In genomic region chr2:126774761-126775160, GRCh38 we compare ENCODE assay signal across 31 cellular contexts.
"Had no signal": no experiment of that assay in that cellular context is flagged by ENCODE, and none has a peak within 500 bp of the region (broad histone marks: within the 10 kb centered on the region; RNA-seq: fewer than 3 reads in every experiment).

No MANE protein-coding gene starts in this region.

- H3K4me3 ChIP-seq: body of pancreas, cardiac muscle cell, colonic mucosa, gastroesophageal sphincter, hepatocyte, right lobe of liver, skin epidermis had no signal

- ATAC-seq: activated naive CD4-positive, alpha-beta T cell treated with anti-CD3 and anti-CD28 coated beads, Interleukin-2, amount 50 U/mL, for 72 hours; activated T-cell treated with anti-CD3 and anti-CD28 coated beads, Interleukin-2, amount 50 U/mL, for 4 hours; activated T-helper 17 cell treated with anti-CD3 and anti-CD28 coated beads, Interleukin-2, amount 50 U/mL, for 72 hours; body of pancreas; gastroesophageal sphincter; left cardiac atrium; left ventricle myocardium superior; right lobe of liver; stimulated activated memory B cell treated with anti-CD40 and anti-IgM and Interleukin-4, amounts not matched to agents 10 μg/mL and 1 μg/mL and 100 μg/mL, for 72 hours; stimulated activated naive CD8-positive, alpha-beta T cell treated with anti-CD3 and anti-CD28 coated beads, Interleukin-15, amount 100 ng/mL, for 72 hours had no signal

- H3K36me3 Mint-ChIP-seq: activated CD4-positive, alpha-beta memory T cell treated with anti-CD3 and anti-CD28 coated beads for 36 hours; activated naive CD4-positive, alpha-beta T cell treated with anti-CD3 and anti-CD28 coated beads, Interleukin-2, amount 50 U/mL, for 72 hours; naive B cell; stimulated activated memory B cell treated with anti-CD40 and anti-IgM and Interleukin-4, amounts not matched to agents 10 μg/mL and 1 μg/mL and 100 μg/mL, for 72 hours had no signal

- H3K27me3 Mint-ChIP-seq: activated CD4-positive, alpha-beta memory T cell treated with anti-CD3 and anti-CD28 coated beads for 36 hours; activated T-helper 17 cell treated with anti-CD3 and anti-CD28 coated beads, Interleukin-2, amount 50 U/mL, for 72 hours; stimulated activated naive CD8-positive, alpha-beta T cell treated with anti-CD3 and anti-CD28 coated beads, Interleukin-15, amount 100 ng/mL, for 72 hours had no signal

- H3K27me3 ChIP-seq: body of pancreas, colonic mucosa, gastroesophageal sphincter, right lobe of liver had no signal

- H3K27ac ChIP-seq: body of pancreas, cardiac muscle cell, colonic mucosa, gastroesophageal sphincter, hepatocyte, right lobe of liver, skin epidermis, WERI-Rb-1 had no signal

- H3K4me1 ChIP-seq: body of pancreas, colonic mucosa, right lobe of liver had no signal

- H3K9me3 Mint-ChIP-seq: activated CD4-positive, alpha-beta memory T cell treated with anti-CD3 and anti-CD28 coated beads for 36 hours; activated CD4-positive, alpha-beta T cell treated with anti-CD3 and anti-CD28 coated beads, Interleukin-2, amount 10 ng/mL, durations not matched to agents 24 days and 14 days; activated naive CD4-positive, alpha-beta T cell treated with anti-CD3 and anti-CD28 coated beads, Interleukin-2, amount 50 U/mL, for 72 hours; activated T-cell treated with anti-CD3 and anti-CD28 coated beads, Interleukin-2, amount 50 U/mL, for 4 hours; activated T-helper 17 cell treated with anti-CD3 and anti-CD28 coated beads, Interleukin-2, amount 50 U/mL, for 72 hours; stimulated activated memory B cell treated with anti-CD40 and anti-IgM and Interleukin-4, amounts not matched to agents 10 μg/mL and 1 μg/mL and 100 μg/mL, for 72 hours; stimulated activated naive CD8-positive, alpha-beta T cell treated with anti-CD3 and anti-CD28 coated beads, Interleukin-15, amount 100 ng/mL, for 72 hours; T-helper 1 cell treated with Interleukin-12 subunit alpha and Interleukin-12 subunit beta and Interleukin-4 antibody, amounts not matched to agents 30 μg/mL and 1 μg/mL, for 36 hours had no signal

- DNase-seq: activated CD4-positive, alpha-beta memory T cell treated with anti-CD3 and anti-CD28 coated beads for 36 hours; activated CD4-positive, alpha-beta T cell treated with anti-CD3 and anti-CD28 coated beads, Interleukin-2, amount 10 ng/mL, durations not matched to agents 24 days and 14 days; activated CD4-positive, CD25-positive, alpha-beta regulatory T cell treated with anti-CD3 and anti-CD28 coated beads, Interleukin-2, amount 50 U/mL, for 72 hours; activated CD8-positive, alpha-beta memory T cell treated with anti-CD3 and anti-CD28 coated beads, Interleukin-2, amount 50 U/mL, for 4 hours; activated naive CD4-positive, alpha-beta T cell; activated T-cell treated with anti-CD3 and anti-CD28 coated beads, Interleukin-2, amount 50 U/mL, for 4 hours; body of pancreas; cerebellar nuclear complex; colonic mucosa; effector memory CD4-positive, alpha-beta T cell; islet precursor cell; left cardiac atrium; left ventricle myocardium superior; naive B cell; right lobe of liver; SK-N-SH; stimulated activated CD4-positive, alpha-beta T cell treated with anti-CD3 and anti-CD28 coated beads, Interleukin-4, amount 100 ng/mL, for 24 hours; stimulated activated naive CD8-positive, alpha-beta T cell treated with anti-CD3 and anti-CD28 coated beads, Interleukin-15, amount 100 ng/mL, for 72 hours; substantia nigra; SW 1271; T1000; WERI-Rb-1 had no signal

- H3K36me3 ChIP-seq: cardiac muscle cell, colonic mucosa, gastroesophageal sphincter, right lobe of liver, WERI-Rb-1 had no signal

- H3K4me3 Mint-ChIP-seq: activated CD4-positive, alpha-beta memory T cell treated with anti-CD3 and anti-CD28 coated beads for 36 hours; stimulated activated memory B cell treated with anti-CD40 and anti-IgM and Interleukin-4, amounts not matched to agents 10 μg/mL and 1 μg/mL and 100 μg/mL, for 72 hours had no signal

- H3K27ac Mint-ChIP-seq: activated CD4-positive, alpha-beta memory T cell treated with anti-CD3 and anti-CD28 coated beads for 36 hours; activated CD4-positive, alpha-beta T cell treated with anti-CD3 and anti-CD28 coated beads, Interleukin-2, amount 10 ng/mL, durations not matched to agents 24 days and 14 days; activated naive CD4-positive, alpha-beta T cell treated with anti-CD3 and anti-CD28 coated beads, Interleukin-2, amount 50 U/mL, for 72 hours; progenitor cell of endocrine pancreas; stimulated activated memory B cell treated with anti-CD40 and anti-IgM and Interleukin-4, amounts not matched to agents 10 μg/mL and 1 μg/mL and 100 μg/mL, for 72 hours; stimulated activated naive CD8-positive, alpha-beta T cell treated with anti-CD3 and anti-CD28 coated beads, Interleukin-15, amount 100 ng/mL, for 72 hours; T-helper 1 cell treated with Interleukin-12 subunit alpha and Interleukin-12 subunit beta and Interleukin-4 antibody, amounts not matched to agents 30 μg/mL and 1 μg/mL, for 36 hours had no signal

- H3K9me3 ChIP-seq: body of pancreas, colonic mucosa, gastroesophageal sphincter, right lobe of liver, SK-N-SH had no signal
